32 cellular contexts compared by ENCODE assay signal in genomic region chr11:86210898-86211297, GRCh38.
"Had no signal": no experiment of that assay in that cellular context is flagged by ENCODE, and none has a peak within 500 bp of the region (broad histone marks: within the 10 kb centered on the region; RNA-seq: fewer than 3 reads in every experiment).

No MANE protein-coding gene starts in this region.

- H3K4me3 ChIP-seq: ascending aorta, cardiac muscle cell, Peyer's patch, SJSA1 had no signal

- H3K27ac Mint-ChIP-seq: activated B cell treated with CpG ODN at 0.5 μM for 24 hours; activated CD4-positive, alpha-beta T cell treated with anti-CD3 and anti-CD28 coated beads, Interleukin-2, amount 10 ng/mL, durations not matched to agents 7 days and 5 days; activated naive CD8-positive, alpha-beta T cell treated with anti-CD3 and anti-CD28 coated beads for 36 hours; activated T-helper 17 cell treated with anti-CD3 and anti-CD28 coated beads, Interleukin-2, amount 50 U/mL, for 72 hours; T-helper 1 cell treated with Interleukin-12 subunit alpha and Interleukin-12 subunit beta and Interleukin-4 antibody, amounts not matched to agents 30 μg/mL and 1 μg/mL, for 36 hours; T-helper 2 cell treated with Interferon-gamma antibody and Interleukin-4, amounts not matched to agents 5 μg/mL and 100 μg/mL, for 36 hours had no signal

- H3K36me3 Mint-ChIP-seq: activated CD4-positive, alpha-beta memory T cell treated with anti-CD3 and anti-CD28 coated beads for 36 hours had no signal

- ATAC-seq: PC-3 had no signal

- H3K4me1 ChIP-seq: ascending aorta, Peyer's patch, SJSA1 had no signal

- DNase-seq: activated B cell treated with CpG ODN at 0.5 μM for 24 hours; activated CD4-positive, alpha-beta T cell treated with anti-CD3 and anti-CD28 coated beads, Interleukin-2, amount 10 ng/mL, durations not matched to agents 7 days and 5 days; activated CD4-positive, CD25-positive, alpha-beta regulatory T cell treated with anti-CD3 and anti-CD28 coated beads, Interleukin-2, amount 50 U/mL, for 72 hours; activated CD8-positive, alpha-beta memory T cell treated with anti-CD3 and anti-CD28 coated beads, Interleukin-2, amount 50 U/mL, for 4 hours; activated effector memory CD4-positive, alpha-beta T cell treated with anti-CD3 and anti-CD28 coated beads, Interleukin-2, amount 50 U/mL, for 16 hours; activated naive CD4-positive, alpha-beta T cell; activated naive CD4-positive, alpha-beta T cell treated with anti-CD3 and anti-CD28 coated beads, Interleukin-2, amount 50 U/mL, for 16 hours; activated naive CD8-positive, alpha-beta T cell treated with anti-CD3 and anti-CD28 coated beads for 36 hours; amygdala; NCI-H1092 treated with DMSO at 0.1 percent for 48 hours; NCI-H187; NCI-H2029 treated with DMSO at 0.1 percent for 48 hours; NCI-H2107; NCI-H2171; NCI-H446; NCI-H510A treated with DMSO at 0.1 percent for 48 hours; NCI-H526 treated with DMSO at 0.1 percent for 48 hours; NCI-H774; PC-3; Peyer's patch; RPMI8226; SHP77 treated with DMSO at 0.1 percent for 48 hours had no signal

- H3K9me3 Mint-ChIP-seq: activated B cell treated with CpG ODN at 0.5 μM for 24 hours; activated CD4-positive, alpha-beta T cell treated with anti-CD3 and anti-CD28 coated beads, Interleukin-2, amount 10 ng/mL, durations not matched to agents 7 days and 5 days; activated T-helper 17 cell treated with anti-CD3 and anti-CD28 coated beads, Interleukin-2, amount 50 U/mL, for 72 hours; central memory CD8-positive, alpha-beta T cell; T-helper 2 cell treated with Interferon-gamma antibody and Interleukin-4, amounts not matched to agents 5 μg/mL and 100 μg/mL, for 36 hours had no signal

- H3K9me3 ChIP-seq: ascending aorta, Peyer's patch, SJSA1 had no signal

- H3K27me3 ChIP-seq: ascending aorta, cardiac muscle cell, Peyer's patch, SJSA1 had no signal

- H3K4me2 ChIP-seq: KMS-11 had no signal

- H3K27me3 Mint-ChIP-seq: activated B cell treated with CpG ODN at 0.5 μM for 24 hours; activated CD4-positive, alpha-beta memory T cell treated with anti-CD3 and anti-CD28 coated beads for 36 hours; activated CD4-positive, alpha-beta T cell treated with anti-CD3 and anti-CD28 coated beads, Interleukin-2, amount 10 ng/mL, durations not matched to agents 7 days and 5 days; activated naive CD8-positive, alpha-beta T cell treated with anti-CD3 and anti-CD28 coated beads for 36 hours; activated T-helper 17 cell treated with anti-CD3 and anti-CD28 coated beads, Interleukin-2, amount 50 U/mL, for 72 hours had no signal

- H3K36me3 ChIP-seq: ascending aorta, cardiac muscle cell, Peyer's patch, SJSA1 had no signal

- H3K4me3 Mint-ChIP-seq: activated B cell treated with CpG ODN at 0.5 μM for 24 hours; activated CD4-positive, alpha-beta memory T cell treated with anti-CD3 and anti-CD28 coated beads for 36 hours; activated CD4-positive, alpha-beta T cell treated with anti-CD3 and anti-CD28 coated beads, Interleukin-2, amount 10 ng/mL, durations not matched to agents 7 days and 5 days; activated naive CD8-positive, alpha-beta T cell treated with anti-CD3 and anti-CD28 coated beads for 36 hours; activated T-helper 17 cell treated with anti-CD3 and anti-CD28 coated beads, Interleukin-2, amount 50 U/mL, for 72 hours; central memory CD8-positive, alpha-beta T cell; T-helper 1 cell treated with Interleukin-12 subunit alpha and Interleukin-12 subunit beta and Interleukin-4 antibody, amounts not matched to agents 30 μg/mL and 1 μg/mL, for 36 hours; T-helper 2 cell treated with Interferon-gamma antibody and Interleukin-4, amounts not matched to agents 5 μg/mL and 100 μg/mL, for 36 hours had no signal

- H3K27ac ChIP-seq: ascending aorta, cardiac muscle cell, KMS-11, Peyer's patch, SJSA1, VCaP had no signal

- H3K9ac ChIP-seq: KMS-11 had no signal
